Comparison of ENCODE assay signal across 8 cellular contexts in genomic region chr11:77047007-77047927, GRCh38. TPM values are rescaled to one million over a fixed set of nuclear protein-coding genes. Genes with fewer than 3 reads are reported as not detected.
DNase-seq lines count a peak whose midpoint lies in the region; ATAC-seq and TF ChIP-seq lines count a peak whose summit lies in the region.

No MANE protein-coding gene starts in this region.

- intact Hi-C loops in PC-9 (cut with micrococcal nuclease; ENCODE audit: unreplicated experiment) = loop anchor here (1.0 to 5.0 kb wide), 7 partner anchors 26 to 572 kb away; no protein-coding TSS in a partner anchor
- intact Hi-C loops in activated T-helper 1 cell treated with anti-CD3 and anti-CD28 coated beads, Interleukin-12 subunit alpha, Interleukin-12 subunit beta, Interleukin-2, Interleukin-4 antibody, amounts not matched to agents 30 ng/mL and 10 ng/mL and 1 ng/mL, durations not matched to agents 14 hours and 24 hours and 36 hours (cut with micrococcal nuclease) = loop anchor here (1.0 to 2.0 kb wide), 9 partner anchors 19 to 426 kb away; partner anchors contain the start of genes ACER3 and CAPN5

- no peaks in the 10 kb centered on the region for H3K36me3 Mint-ChIP-seq in activated T-helper 1 cell treated with anti-CD3 and anti-CD28 coated beads, Interleukin-12 subunit alpha, Interleukin-12 subunit beta, Interleukin-2, Interleukin-4 antibody, amounts not matched to agents 30 ng/mL and 10 ng/mL and 1 ng/mL, durations not matched to agents 14 hours and 24 hours and 36 hours (ENCODE audit: low read depth)
- no peaks in the 10 kb centered on the region for H3K36me3 Mint-ChIP-seq in nephron (ENCODE audit: low read depth)

- CTCF ChIA-PET in PC-9 (lab: Charles Lee) = interaction anchor here (0.6 to 2.8 kb wide), 38 partner anchors 9 to 1400 kb away, joined by 3 to 133 read pairs (median 6); partner anchors contain the start of gene MYO7A

- peak; percentile 82 for ATAC-seq in GM21619 (IDR thresholded peaks at IDR 0.05; ENCODE audit: unreplicated experiment)

- H3K4me1 Mint-ChIP-seq in activated T-helper 1 cell treated with anti-CD3 and anti-CD28 coated beads, Interleukin-12 subunit alpha, Interleukin-12 subunit beta, Interleukin-2, Interleukin-4 antibody, amounts not matched to agents 30 ng/mL and 10 ng/mL and 1 ng/mL, durations not matched to agents 14 hours and 24 hours and 36 hours (ENCODE audit: low read depth) = peaks cover 14% of the 10 kb centered on the region
- peaks cover 4% of the 10 kb centered on the region for H3K4me1 Mint-ChIP-seq in nephron

- H3K27me3 ChIP-seq in PC-9 (ENCODE audit: insufficient read depth, low read depth) = no peaks in the 10 kb centered on the region
- H3K27me3 ChIP-seq in subcutaneous abdominal adipose tissue (ENCODE audit: control insufficient read depth in 5 of 5, insufficient read depth in 4 of 5, low read length in 5 of 5) = peaks cover 6 to 17% (median 13%) of the 10 kb centered on the region in 5 donors

- POLR2A ChIA-PET in PC-9 (lab: Charles Lee; ENCODE audit: unreplicated experiment) = interaction anchor here (0.6 to 0.7 kb wide), 6 partner anchors 9 to 1233 kb away, joined by 4 to 15 read pairs (median 8); no protein-coding TSS in a partner anchor

- H2AFZ ChIP-seq in PC-9 = peak overlapping the region; percentile 78

- DNase-seq in DMS53 treated with DMSO at 0.1 percent for 48 hours (lab: John Stamatoyannopoulos, UW; ENCODE audit: unreplicated experiment) = peak; percentile 99
- peak; percentile 90 for DNase-seq in KG1 (lab: John Stamatoyannopoulos, UW)
- peak; percentile 81 to 94 for DNase-seq in PC-9
- DNase-seq in activated T-helper 1 cell treated with anti-CD3 and anti-CD28 coated beads, Interleukin-12 subunit alpha, Interleukin-12 subunit beta, Interleukin-2, Interleukin-4 antibody, amounts not matched to agents 30 ng/mL and 10 ng/mL and 1 ng/mL, durations not matched to agents 14 hours and 24 hours and 36 hours (ENCODE audit: low spot score) = peak; percentile 72
- peak; percentile 97 for DNase-seq in fibroblast of the aortic adventitia (ENCODE audit: low read depth)

- H3F3A ChIP-seq in PC-9 (ENCODE audit: insufficient read depth, low read depth) = peaks cover 11% of the 10 kb centered on the region; the same call in 1 of the 2 replicates

- peaks cover 9% of the 10 kb centered on the region for H3K27me3 Mint-ChIP-seq in activated T-helper 1 cell treated with anti-CD3 and anti-CD28 coated beads, Interleukin-12 subunit alpha, Interleukin-12 subunit beta, Interleukin-2, Interleukin-4 antibody, amounts not matched to agents 30 ng/mL and 10 ng/mL and 1 ng/mL, durations not matched to agents 14 hours and 24 hours and 36 hours (ENCODE audit: insufficient read depth)
- H3K27me3 Mint-ChIP-seq in nephron (ENCODE audit: low read depth) = peaks cover 37% of the 10 kb centered on the region

- H3K9ac ChIP-seq in subcutaneous abdominal adipose tissue (ENCODE audit: low read length in 5 of 5) = peak overlapping the region in 2 of 5 donors; percentile 57 to 73

- H3K4me3 Mint-ChIP-seq in activated T-helper 1 cell treated with anti-CD3 and anti-CD28 coated beads, Interleukin-12 subunit alpha, Interleukin-12 subunit beta, Interleukin-2, Interleukin-4 antibody, amounts not matched to agents 30 ng/mL and 10 ng/mL and 1 ng/mL, durations not matched to agents 14 hours and 24 hours and 36 hours = peak overlapping the region; percentile 30
- H3K4me3 Mint-ChIP-seq in nephron = peak overlapping the region; percentile 54 to 75 (median 64)

- BruUV-seq in PC-9 (replicated peaks; lab: Mats Ljungman, UMichigan) = no TSS peak

- peak overlapping the region; percentile 96 for H3K4me2 ChIP-seq in PC-9

- H3K4me3 ChIP-seq in PC-9 (peak overlapping the region; percentile 68), fibroblast of the aortic adventitia (ENCODE audit: low read depth, low read length) (peak overlapping the region; percentile 62), subcutaneous abdominal adipose tissue (ENCODE audit: low read depth in 1 of 5, low read length in 5 of 5) (peak overlapping the region; percentile 42 to 63 (median 55))

- H3K9me3 Mint-ChIP-seq in activated T-helper 1 cell treated with anti-CD3 and anti-CD28 coated beads, Interleukin-12 subunit alpha, Interleukin-12 subunit beta, Interleukin-2, Interleukin-4 antibody, amounts not matched to agents 30 ng/mL and 10 ng/mL and 1 ng/mL, durations not matched to agents 14 hours and 24 hours and 36 hours = no peaks in the 10 kb centered on the region
- H3K9me3 Mint-ChIP-seq in nephron = peaks cover 5% of the 10 kb centered on the region

- no peaks in the 10 kb centered on the region for H4K20me1 ChIP-seq in PC-9 (ENCODE audit: insufficient read depth)

- H3K9me3 ChIP-seq in PC-9 (ENCODE audit: insufficient read depth, low read depth) (no peaks in the 10 kb centered on the region), subcutaneous abdominal adipose tissue (ENCODE audit: control insufficient read depth in 5 of 5, low read length in 5 of 5) (no peaks in the 10 kb centered on the region)

- peak overlapping the region; percentile 2 for H3K27ac Mint-ChIP-seq in activated T-helper 1 cell treated with anti-CD3 and anti-CD28 coated beads, Interleukin-12 subunit alpha, Interleukin-12 subunit beta, Interleukin-2, Interleukin-4 antibody, amounts not matched to agents 30 ng/mL and 10 ng/mL and 1 ng/mL, durations not matched to agents 14 hours and 24 hours and 36 hours
- H3K27ac Mint-ChIP-seq in nephron = no peak overlapping the region

- H3K4me1 ChIP-seq in PC-9 (replicated peaks; ENCODE audit: insufficient read depth) (peaks cover 10% of the 10 kb centered on the region), subcutaneous abdominal adipose tissue (ENCODE audit: control insufficient read depth in 5 of 5, insufficient read depth in 5 of 5, low read length in 5 of 5) (peaks cover 0 to 13% (median 5%) of the 10 kb centered on the region in 5 donors)

- H3K79me2 ChIP-seq in PC-9 (ENCODE audit: low read depth) = no peaks in the 10 kb centered on the region

- H3K27ac ChIP-seq in PC-9 (peak overlapping the region; percentile 35; the same call in 1 of the 2 replicates), subcutaneous abdominal adipose tissue (ENCODE audit: low read depth, low read length) (no peak overlapping the region)

- no peaks in the 10 kb centered on the region for H3K36me3 ChIP-seq in PC-9 (ENCODE audit: low read depth)
- no peaks in the 10 kb centered on the region for H3K36me3 ChIP-seq in subcutaneous abdominal adipose tissue (ENCODE audit: control insufficient read depth in 5 of 5, insufficient read depth in 5 of 5, low read length in 5 of 5)

- H3K9me2 ChIP-seq in PC-9 (ENCODE audit: insufficient read depth) = no peaks in the 10 kb centered on the region

- peak; percentile 87 for TF ChIP-seq CTCF in PC-9 (conservative IDR thresholded peaks at IDR 0.05)
- TF ChIP-seq CTCF in fibroblast of the aortic adventitia (IDR thresholded peaks at IDR 0.05; ENCODE audit: insufficient read depth, low read length) = peak; percentile 71
- peak; percentile 62 to 74 (median 72) for TF ChIP-seq CTCF in nephron (IDR thresholded peaks at IDR 0.05; ENCODE audit: unreplicated experiment in 3 of 3)

RNA-seq across cellular contexts. Expression of gene B3GNT6, which starts 13.1 kb away (rescaled TPM):
- total RNA-seq in PC-9 (2021) (not detected in 2 replicates), fibroblast of the aortic adventitia (ENCODE audit: low replicate concordance) (not detected in 2 replicates)
- total RNA-seq in activated T-helper 1 cell treated with anti-CD3 and anti-CD28 coated beads, Interleukin-12 subunit alpha, Interleukin-12 subunit beta, Interleukin-2, Interleukin-4 antibody, amounts not matched to agents 30 ng/mL and 10 ng/mL and 1 ng/mL, durations not matched to agents 14 hours and 24 hours and 36 hours = not detected in 2 replicates

RNA-seq across cellular contexts. Expression of gene CAPN5, which starts 19.5 kb away (rescaled TPM):
- 9.9 and 10.5 TPM in 2 replicates for total RNA-seq in PC-9 (2021)
- 0.10 and 0.32 TPM in 2 replicates for total RNA-seq in activated T-helper 1 cell treated with anti-CD3 and anti-CD28 coated beads, Interleukin-12 subunit alpha, Interleukin-12 subunit beta, Interleukin-2, Interleukin-4 antibody, amounts not matched to agents 30 ng/mL and 10 ng/mL and 1 ng/mL, durations not matched to agents 14 hours and 24 hours and 36 hours
- total RNA-seq in fibroblast of the aortic adventitia (ENCODE audit: low replicate concordance) = 9.6 and 31.0 TPM in 2 replicates

RNA-seq across cellular contexts. Expression of gene OMP, which starts 55.4 kb away (rescaled TPM):
- 1.4 TPM in 1 of 2 replicates, not detected in the other for total RNA-seq in PC-9 (2021)
- not detected in 2 replicates for total RNA-seq in activated T-helper 1 cell treated with anti-CD3 and anti-CD28 coated beads, Interleukin-12 subunit alpha, Interleukin-12 subunit beta, Interleukin-2, Interleukin-4 antibody, amounts not matched to agents 30 ng/mL and 10 ng/mL and 1 ng/mL, durations not matched to agents 14 hours and 24 hours and 36 hours
- total RNA-seq in fibroblast of the aortic adventitia (ENCODE audit: low replicate concordance) = 1.1 TPM in 1 of 2 replicates, not detected in the other
